In the genomic region with DNA sequence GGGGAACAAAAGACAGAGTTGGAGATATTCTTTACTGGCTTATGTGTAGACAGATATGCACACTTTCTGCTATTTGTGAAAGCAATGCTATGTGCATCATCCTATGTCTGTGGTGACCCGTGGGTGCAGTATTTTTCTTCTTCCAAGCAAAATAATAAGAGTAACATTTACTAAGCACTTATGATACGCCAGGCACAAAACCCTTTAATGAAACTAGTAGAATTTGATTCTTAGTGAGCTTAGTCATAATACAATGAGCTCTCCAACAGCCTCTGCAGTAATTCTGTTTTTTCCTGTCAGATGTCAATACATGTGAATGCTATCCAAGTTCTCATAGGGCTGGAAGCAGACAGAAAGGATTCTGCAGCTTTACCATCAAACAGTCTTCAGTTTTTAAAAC, we compare ENCODE assay signal across 24 cellular contexts.
"Had no signal": no experiment of that assay in that cellular context is flagged by ENCODE, and none has a peak within 500 bp of the region (broad histone marks: within the 10 kb centered on the region; RNA-seq: fewer than 3 reads in every experiment).

No MANE protein-coding gene starts in this region.

- ATAC-seq: activated CD4-positive, CD25-positive, alpha-beta regulatory T cell treated with anti-CD3 and anti-CD28 coated beads, Interleukin-2, amount 50 U/mL, for 24 hours; heart right ventricle; natural killer cell treated with Interleukin-12 subunit alpha and Interleukin-12 subunit beta and Interleukin-15 and Interleukin-18, amount 100 ng/mL, for 72 hours; right lobe of liver; stimulated activated effector memory CD8-positive, alpha-beta T cell treated with anti-CD3 and anti-CD28 coated beads, Interleukin-12 subunit alpha, Interleukin-12 subunit beta, amount 100 ng/mL, for 72 hours had no signal

- H3K4me1 ChIP-seq: adrenal gland, breast epithelium, esophagus muscularis mucosa, heart right ventricle, uterus had no signal

- DNase-seq: activated CD4-positive, alpha-beta T cell treated with anti-CD3 and anti-CD28 coated beads for 48 hours; activated CD4-positive, alpha-beta T cell treated with anti-CD3 and anti-CD28 coated beads, Interleukin-2, amount 50 U/mL, for 48 hours; activated CD8-positive, alpha-beta memory T cell treated with anti-CD3 and anti-CD28 coated beads for 24 hours; activated effector memory CD4-positive, alpha-beta T cell treated with Interleukin-2 at 50 U/mL for 16 hours; activated naive CD4-positive, alpha-beta T cell treated with Interleukin-2 at 50 U/mL for 16 hours; adrenal gland; aorta; endodermal cell; foreskin melanocyte; heart right ventricle; mesenchymal stem cell; right lobe of liver; small intestine; stimulated activated CD4-positive, alpha-beta T cell treated with anti-CD3 and anti-CD28 coated beads, Interleukin-4, amount 100 ng/mL, for 24 hours; substantia nigra; T-helper 9 cell; uterus; WERI-Rb-1 had no signal

- H3K36me3 ChIP-seq: adrenal gland, breast epithelium, esophagus muscularis mucosa, heart right ventricle, neutrophil, right lobe of liver, uterus, WERI-Rb-1 had no signal

- H3K9me3 ChIP-seq: adrenal gland, breast epithelium, esophagus muscularis mucosa, heart right ventricle, neutrophil, right lobe of liver, uterus had no signal

- H3K27me3 ChIP-seq: adrenal gland, breast epithelium, esophagus muscularis mucosa, heart right ventricle, neutrophil, right lobe of liver, uterus had no signal

- H3K27ac ChIP-seq: adrenal gland, breast epithelium, esophagus muscularis mucosa, heart right ventricle, neutrophil, right lobe of liver, uterus, WERI-Rb-1 had no signal

- H3K4me3 ChIP-seq: adrenal gland, breast epithelium, esophagus muscularis mucosa, heart right ventricle, right lobe of liver, uterus had no signal
